Comparison of ENCODE assay signal across 8 cellular contexts in genomic region chr20:407953-408842, GRCh38. TPM values are rescaled to one million over a fixed set of nuclear protein-coding genes. Genes with fewer than 3 reads are reported as not detected.
DNase-seq lines count a peak whose midpoint lies in the region; ATAC-seq lines count a peak whose summit lies in the region.

TSS of gene RBCK1 (plus strand) at chr20:408299. CDS start at chr20:408758, 459 bp downstream.

- H3K14ac ChIP-seq in mesenchymal stem cell (ENCODE audit: low read length in 2 of 2), result peak within 1 kb of the TSS; percentile 86 to 100

- peak; percentile 89 to 94 (median 92) for DNase-seq in CD4-positive, alpha-beta memory T cell
- peak; percentile 29 for DNase-seq in NK-92 (lab: John Stamatoyannopoulos, UW; ENCODE audit: unreplicated experiment)
- DNase-seq in effector memory CD8-positive, alpha-beta T cell, result peak; percentile 83 to 91 (median 86)
- DNase-seq in mesenchymal stem cell, result peak; percentile 90
- DNase-seq in stimulated activated CD8-positive, alpha-beta memory T cell treated with anti-CD3 and anti-CD28 coated beads, Interleukin-12 subunit alpha, Interleukin-12 subunit beta, amount 100 ng/mL, for 24 hours (ENCODE audit: extremely low read depth), result peak; percentile 70

- POLR2A ChIA-PET in CD4-positive, alpha-beta memory T cell (lab: Charles Lee; ENCODE audit: partially characterized antibody), result interaction anchor here (0.7 to 1.6 kb wide), 11 partner anchors 10 to 135 kb away, joined by 3 to 16 read pairs (median 7); partner anchors contain the start of genes CSNK2A1, TBC1D20 and TRIB3
- POLR2A ChIA-PET in activated CD8-positive, alpha-beta memory T cell treated with anti-CD3 and anti-CD28 coated beads for 36 hours (lab: Charles Lee), result interaction anchor here (0.6 to 1.2 kb wide), 6 partner anchors 14 to 135 kb away, joined by 3 to 8 read pairs (median 4); partner anchors contain the start of genes CSNK2A1, TBC1D20 and TRIB3

- peak within 1 kb of the TSS; percentile 93 to 98 (median 97) for H3K27ac Mint-ChIP-seq in CD4-positive, alpha-beta memory T cell
- peak within 1 kb of the TSS; percentile 92 to 95 for H3K27ac Mint-ChIP-seq in effector memory CD8-positive, alpha-beta T cell

- H4K8ac ChIP-seq in mesenchymal stem cell (ENCODE audit: low read length), result peak within 1 kb of the TSS; percentile 91

- peak within 1 kb of the TSS; percentile 91 for H2AK5ac ChIP-seq in mesenchymal stem cell (ENCODE audit: low read length, severe bottlenecking)

- peak within 1 kb of the TSS; percentile 99 for H2BK5ac ChIP-seq in mesenchymal stem cell (ENCODE audit: low read depth, low read length, poor library complexity, severe bottlenecking)

- H3K23ac ChIP-seq in mesenchymal stem cell (ENCODE audit: low read length in 2 of 2), result peak within 1 kb of the TSS in 1 of 2 experiments; percentile 100

- peaks cover 36% of the 10 kb centered on the region for H3K4me1 ChIP-seq in CD4-positive, alpha-beta memory T cell (ENCODE audit: insufficient read depth, low read length)
- peaks cover 10% of the 10 kb centered on the region for H3K4me1 ChIP-seq in mesenchymal stem cell (ENCODE audit: control insufficient read depth, insufficient read depth, low read depth, low read length)

- peak within 1 kb of the TSS; percentile 96 for H2AFZ ChIP-seq in mesenchymal stem cell (ENCODE audit: low read depth, low read length)

- no peaks in the 10 kb centered on the region for H3K9me3 ChIP-seq in CD4-positive, alpha-beta memory T cell (ENCODE audit: control insufficient read depth in 1 of 2, low read length in 2 of 2)
- no peaks in the 10 kb centered on the region for H3K9me3 ChIP-seq in mesenchymal stem cell (ENCODE audit: control insufficient read depth, low read length)

- WGBS in mesenchymal stem cell, result under 1% methylated on average over 53 of the region's 87 CpGs

- peak within 1 kb of the TSS; percentile 79 for H2BK120ac ChIP-seq in mesenchymal stem cell (ENCODE audit: low read depth, low read length)

- intact Hi-C loops in CD4-positive, alpha-beta memory T cell (cut with micrococcal nuclease), result loop anchor here (1.0 to 2.0 kb wide), 8 partner anchors 27 to 135 kb away; partner anchors contain the start of genes CSNK2A1, NRSN2, SOX12 and TBC1D20

- peak within 1 kb of the TSS; percentile 100 for H4K91ac ChIP-seq in mesenchymal stem cell (ENCODE audit: low read length)

- H2BK15ac ChIP-seq in mesenchymal stem cell (ENCODE audit: low read depth, poor library complexity, severe bottlenecking), result peak within 1 kb of the TSS; percentile 90

- H3K27ac ChIP-seq in CD4-positive, alpha-beta memory T cell (ENCODE audit: low read depth, low read length), result peak within 1 kb of the TSS; percentile 94
- peak within 1 kb of the TSS; percentile 87 for H3K27ac ChIP-seq in mesenchymal stem cell (ENCODE audit: low read length, poor library complexity, severe bottlenecking)

- H3K9ac ChIP-seq in mesenchymal stem cell (ENCODE audit: low read length), result peak within 1 kb of the TSS; percentile 99

- H3K36me3 ChIP-seq in CD4-positive, alpha-beta memory T cell (ENCODE audit: insufficient read depth, low read length), result peaks cover 15% of the 10 kb centered on the region
- H3K36me3 ChIP-seq in mesenchymal stem cell (ENCODE audit: control insufficient read depth in 1 of 2, insufficient read depth in 2 of 2, low read depth in 1 of 2, low read length in 2 of 2), result peaks cover 23 to 31% of the 10 kb centered on the region in 2 experiments

- no peaks in the 10 kb centered on the region for H3K27me3 ChIP-seq in CD4-positive, alpha-beta memory T cell (ENCODE audit: insufficient read depth, low read length)
- H3K27me3 ChIP-seq in mesenchymal stem cell (ENCODE audit: control insufficient read depth in 1 of 2, insufficient read depth in 1 of 2, low read length in 2 of 2), result no peaks in the 10 kb centered on the region

- peak within 1 kb of the TSS; percentile 90 to 93 (median 91) for H3K4me3 Mint-ChIP-seq in CD4-positive, alpha-beta memory T cell
- peak within 1 kb of the TSS; percentile 93 to 94 for H3K4me3 Mint-ChIP-seq in effector memory CD8-positive, alpha-beta T cell

- peaks cover 16% of the 10 kb centered on the region for H3K79me1 ChIP-seq in mesenchymal stem cell (replicated peaks; ENCODE audit: low read length, poor library complexity, severe bottlenecking)

- H3K4me1 Mint-ChIP-seq in CD4-positive, alpha-beta memory T cell, result peaks cover 36 to 52% (median 44%) of the 10 kb centered on the region in 4 donors
- peaks cover 27 to 48% of the 10 kb centered on the region in 2 donors for H3K4me1 Mint-ChIP-seq in effector memory CD8-positive, alpha-beta T cell (ENCODE audit: low read depth in 2 of 2)

- peaks cover 28 to 41% of the 10 kb centered on the region in 2 donors for H3K36me3 Mint-ChIP-seq in CD4-positive, alpha-beta memory T cell
- peaks cover 57% of the 10 kb centered on the region for H3K36me3 Mint-ChIP-seq in effector memory CD8-positive, alpha-beta T cell (ENCODE audit: insufficient read depth)

- peak; percentile 65 for ATAC-seq in GM19452 (IDR thresholded peaks at IDR 0.05; ENCODE audit: unreplicated experiment)
- peak; percentile 61 for ATAC-seq in HG03571 (IDR thresholded peaks at IDR 0.05; ENCODE audit: unreplicated experiment)
- peak; percentile 84 for ATAC-seq in effector memory CD8-positive, alpha-beta T cell (replicated peaks)

- peak within 1 kb of the TSS; percentile 73 to 94 for H3K4me3 ChIP-seq in CD4-positive, alpha-beta memory T cell (ENCODE audit: low read length in 2 of 2)
- H3K4me3 ChIP-seq in mesenchymal stem cell (ENCODE audit: insufficient read depth in 1 of 2, low read depth in 1 of 2, low read length in 2 of 2), result peak within 1 kb of the TSS; percentile 99 to 100

- peak within 1 kb of the TSS; percentile 94 for H3K4me2 ChIP-seq in mesenchymal stem cell (ENCODE audit: low read length, poor library complexity, severe bottlenecking)

- no peaks in the 10 kb centered on the region for H3K27me3 Mint-ChIP-seq in CD4-positive, alpha-beta memory T cell
- H3K27me3 Mint-ChIP-seq in effector memory CD8-positive, alpha-beta T cell, result no peaks in the 10 kb centered on the region

- H3K4ac ChIP-seq in mesenchymal stem cell (ENCODE audit: low read depth in 1 of 2, low read length in 2 of 2), result peak within 1 kb of the TSS; percentile 97 to 98

- peak within 1 kb of the TSS; percentile 98 to 99 for H3K18ac ChIP-seq in mesenchymal stem cell (ENCODE audit: low read depth in 1 of 2, low read length in 2 of 2)

- CTCF ChIA-PET in CD4-positive, alpha-beta memory T cell (lab: Charles Lee; ENCODE audit: partially characterized antibody), result interaction anchor here (0.9 to 2.0 kb wide), 7 partner anchors 13 to 71 kb away, joined by 3 to 7 read pairs (median 5); no protein-coding TSS in a partner anchor
- CTCF ChIA-PET in activated CD8-positive, alpha-beta memory T cell treated with anti-CD3 and anti-CD28 coated beads for 36 hours (lab: Charles Lee), result interaction anchor here (0.8 to 1.1 kb wide), 3 partner anchors 27 to 52 kb away, joined by 3 to 5 read pairs (median 4); no protein-coding TSS in a partner anchor

- peak within 1 kb of the TSS; percentile 49 to 89 for H2BK12ac ChIP-seq in mesenchymal stem cell (ENCODE audit: low read length in 2 of 2)

- H3K9me3 Mint-ChIP-seq in CD4-positive, alpha-beta memory T cell, result peaks cover 0 to 6% (median 0%) of the 10 kb centered on the region in 8 donors
- no peaks in the 10 kb centered on the region for H3K9me3 Mint-ChIP-seq in effector memory CD8-positive, alpha-beta T cell

RNA-seq across cellular contexts. Expression of gene RBCK1, which starts in this region (rescaled TPM):
- total RNA-seq in CD4-positive, alpha-beta memory T cell, result 100 to 1,000 TPM; 109 to 118 TPM
- polyA plus RNA-seq in CD4-positive, alpha-beta memory T cell, result 10 to 100 TPM; 75.2 to 84.4 TPM
- 10 to 100 TPM; 90.9 to 94.0 TPM for total RNA-seq in activated CD8-positive, alpha-beta memory T cell treated with anti-CD3 and anti-CD28 coated beads for 36 hours
- 78.2 TPM for polyA plus RNA-seq in mesenchymal stem cell (2013, experiment 1 of 2)
- polyA plus RNA-seq in mesenchymal stem cell (2013, experiment 2 of 2), result 76.4 TPM

Comparison
In these comparisons a context has a peak if more than half of its experiments do, and no peak if none do; other contexts are left out.
1. Peak in every context shown above with its lines: DNase-seq, ATAC-seq, H3K4me3 ChIP-seq and H3K27ac ChIP-seq.
2. DNase-seq: peak in every context shown above with its lines; median percentile 92 in CD4-positive, alpha-beta memory T cell; 90 in mesenchymal stem cell; 86 in effector memory CD8-positive, alpha-beta T cell; 70 in stimulated activated CD8-positive, alpha-beta memory T cell treated with anti-CD3 and anti-CD28 coated beads, Interleukin-12 subunit alpha, Interleukin-12 subunit beta, amount 100 ng/mL, for 24 hours; 29 in NK-92.